ENCODE assay signal across 2 cellular contexts in the genomic region with DNA sequence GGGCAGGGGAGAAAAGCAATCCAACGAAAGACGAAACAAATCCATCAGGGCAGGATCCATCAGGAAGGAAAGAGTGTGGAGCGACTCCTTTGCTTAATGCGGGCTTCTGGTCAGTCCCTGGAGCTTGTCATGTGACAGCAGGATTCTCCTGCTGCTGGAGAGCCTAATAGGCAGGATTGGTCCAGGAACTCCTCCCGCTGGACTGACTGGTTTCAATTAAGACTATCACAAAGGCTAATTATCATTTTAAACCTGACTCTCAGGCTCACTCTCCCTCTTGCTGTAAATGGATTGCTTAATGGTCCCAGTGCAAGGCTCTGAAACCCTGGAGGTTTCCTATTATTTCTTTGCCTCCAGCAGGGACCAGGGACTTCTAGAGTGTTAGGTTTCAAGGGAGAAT.
TF ChIP-seq lines count a peak whose summit lies in the region.

No MANE protein-coding gene starts in this region.

TF ChIP-seq in GM23338, 12 proteins besides CTCF, POLR2A, EP300 and RAD21 (continued from another document):
- TF ChIP-seq, protein P1, sequence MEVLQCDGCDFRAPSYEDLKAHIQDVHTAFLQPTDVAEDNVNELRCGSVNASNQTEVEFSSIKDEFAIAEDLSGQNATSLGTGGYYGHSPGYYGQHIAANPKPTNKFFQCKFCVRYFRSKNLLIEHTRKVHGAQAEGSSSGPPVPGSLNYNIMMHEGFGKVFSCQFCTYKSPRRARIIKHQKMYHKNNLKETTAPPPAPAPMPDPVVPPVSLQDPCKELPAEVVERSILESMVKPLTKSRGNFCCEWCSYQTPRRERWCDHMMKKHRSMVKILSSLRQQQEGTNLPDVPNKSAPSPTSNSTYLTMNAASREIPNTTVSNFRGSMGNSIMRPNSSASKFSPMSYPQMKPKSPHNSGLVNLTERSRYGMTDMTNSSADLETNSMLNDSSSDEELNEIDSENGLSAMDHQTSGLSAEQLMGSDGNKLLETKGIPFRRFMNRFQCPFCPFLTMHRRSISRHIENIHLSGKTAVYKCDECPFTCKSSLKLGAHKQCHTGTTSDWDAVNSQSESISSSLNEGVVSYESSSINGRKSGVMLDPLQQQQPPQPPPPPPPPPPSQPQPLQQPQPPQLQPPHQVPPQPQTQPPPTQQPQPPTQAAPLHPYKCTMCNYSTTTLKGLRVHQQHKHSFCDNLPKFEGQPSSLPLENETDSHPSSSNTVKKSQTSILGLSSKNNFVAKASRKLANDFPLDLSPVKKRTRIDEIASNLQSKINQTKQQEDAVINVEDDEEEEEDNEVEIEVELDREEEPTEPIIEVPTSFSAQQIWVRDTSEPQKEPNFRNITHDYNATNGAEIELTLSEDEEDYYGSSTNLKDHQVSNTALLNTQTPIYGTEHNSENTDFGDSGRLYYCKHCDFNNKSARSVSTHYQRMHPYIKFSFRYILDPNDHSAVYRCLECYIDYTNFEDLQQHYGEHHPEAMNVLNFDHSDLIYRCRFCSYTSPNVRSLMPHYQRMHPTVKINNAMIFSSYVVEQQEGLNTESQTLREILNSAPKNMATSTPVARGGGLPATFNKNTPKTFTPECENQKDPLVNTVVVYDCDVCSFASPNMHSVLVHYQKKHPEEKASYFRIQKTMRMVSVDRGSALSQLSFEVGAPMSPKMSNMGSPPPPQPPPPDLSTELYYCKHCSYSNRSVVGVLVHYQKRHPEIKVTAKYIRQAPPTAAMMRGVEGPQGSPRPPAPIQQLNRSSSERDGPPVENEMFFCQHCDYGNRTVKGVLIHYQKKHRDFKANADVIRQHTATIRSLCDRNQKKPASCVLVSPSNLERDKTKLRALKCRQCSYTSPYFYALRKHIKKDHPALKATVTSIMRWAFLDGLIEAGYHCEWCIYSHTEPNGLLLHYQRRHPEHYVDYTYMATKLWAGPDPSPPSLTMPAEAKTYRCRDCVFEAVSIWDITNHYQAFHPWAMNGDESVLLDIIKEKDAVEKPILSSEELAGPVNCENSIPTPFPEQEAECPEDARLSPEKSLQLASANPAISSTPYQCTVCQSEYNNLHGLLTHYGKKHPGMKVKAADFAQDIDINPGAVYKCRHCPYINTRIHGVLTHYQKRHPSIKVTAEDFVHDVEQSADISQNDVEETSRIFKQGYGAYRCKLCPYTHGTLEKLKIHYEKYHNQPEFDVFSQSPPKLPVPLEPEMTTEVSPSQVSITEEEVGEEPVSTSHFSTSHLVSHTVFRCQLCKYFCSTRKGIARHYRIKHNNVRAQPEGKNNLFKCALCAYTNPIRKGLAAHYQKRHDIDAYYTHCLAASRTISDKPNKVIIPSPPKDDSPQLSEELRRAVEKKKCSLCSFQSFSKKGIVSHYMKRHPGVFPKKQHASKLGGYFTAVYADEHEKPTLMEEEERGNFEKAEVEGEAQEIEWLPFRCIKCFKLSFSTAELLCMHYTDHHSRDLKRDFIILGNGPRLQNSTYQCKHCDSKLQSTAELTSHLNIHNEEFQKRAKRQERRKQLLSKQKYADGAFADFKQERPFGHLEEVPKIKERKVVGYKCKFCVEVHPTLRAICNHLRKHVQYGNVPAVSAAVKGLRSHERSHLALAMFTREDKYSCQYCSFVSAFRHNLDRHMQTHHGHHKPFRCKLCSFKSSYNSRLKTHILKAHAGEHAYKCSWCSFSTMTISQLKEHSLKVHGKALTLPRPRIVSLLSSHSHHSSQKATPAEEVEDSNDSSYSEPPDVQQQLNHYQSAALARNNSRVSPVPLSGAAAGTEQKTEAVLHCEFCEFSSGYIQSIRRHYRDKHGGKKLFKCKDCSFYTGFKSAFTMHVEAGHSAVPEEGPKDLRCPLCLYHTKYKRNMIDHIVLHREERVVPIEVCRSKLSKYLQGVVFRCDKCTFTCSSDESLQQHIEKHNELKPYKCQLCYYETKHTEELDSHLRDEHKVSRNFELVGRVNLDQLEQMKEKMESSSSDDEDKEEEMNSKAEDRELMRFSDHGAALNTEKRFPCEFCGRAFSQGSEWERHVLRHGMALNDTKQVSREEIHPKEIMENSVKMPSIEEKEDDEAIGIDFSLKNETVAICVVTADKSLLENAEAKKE (CRISPR knock-in tag; IDR thresholded peaks at IDR 0.05): no peak
- TF ChIP-seq NANOG (IDR thresholded peaks at IDR 0.05; ENCODE audit: borderline replicate concordance) (no peak), POLR2AphosphoS5 (IDR thresholded peaks at IDR 0.05; ENCODE audit: low read depth) (no peak), STAT1 (IDR thresholded peaks at IDR 0.05; ENCODE audit: unreplicated experiment) (no peak)
- TF ChIP-seq, protein P2, sequence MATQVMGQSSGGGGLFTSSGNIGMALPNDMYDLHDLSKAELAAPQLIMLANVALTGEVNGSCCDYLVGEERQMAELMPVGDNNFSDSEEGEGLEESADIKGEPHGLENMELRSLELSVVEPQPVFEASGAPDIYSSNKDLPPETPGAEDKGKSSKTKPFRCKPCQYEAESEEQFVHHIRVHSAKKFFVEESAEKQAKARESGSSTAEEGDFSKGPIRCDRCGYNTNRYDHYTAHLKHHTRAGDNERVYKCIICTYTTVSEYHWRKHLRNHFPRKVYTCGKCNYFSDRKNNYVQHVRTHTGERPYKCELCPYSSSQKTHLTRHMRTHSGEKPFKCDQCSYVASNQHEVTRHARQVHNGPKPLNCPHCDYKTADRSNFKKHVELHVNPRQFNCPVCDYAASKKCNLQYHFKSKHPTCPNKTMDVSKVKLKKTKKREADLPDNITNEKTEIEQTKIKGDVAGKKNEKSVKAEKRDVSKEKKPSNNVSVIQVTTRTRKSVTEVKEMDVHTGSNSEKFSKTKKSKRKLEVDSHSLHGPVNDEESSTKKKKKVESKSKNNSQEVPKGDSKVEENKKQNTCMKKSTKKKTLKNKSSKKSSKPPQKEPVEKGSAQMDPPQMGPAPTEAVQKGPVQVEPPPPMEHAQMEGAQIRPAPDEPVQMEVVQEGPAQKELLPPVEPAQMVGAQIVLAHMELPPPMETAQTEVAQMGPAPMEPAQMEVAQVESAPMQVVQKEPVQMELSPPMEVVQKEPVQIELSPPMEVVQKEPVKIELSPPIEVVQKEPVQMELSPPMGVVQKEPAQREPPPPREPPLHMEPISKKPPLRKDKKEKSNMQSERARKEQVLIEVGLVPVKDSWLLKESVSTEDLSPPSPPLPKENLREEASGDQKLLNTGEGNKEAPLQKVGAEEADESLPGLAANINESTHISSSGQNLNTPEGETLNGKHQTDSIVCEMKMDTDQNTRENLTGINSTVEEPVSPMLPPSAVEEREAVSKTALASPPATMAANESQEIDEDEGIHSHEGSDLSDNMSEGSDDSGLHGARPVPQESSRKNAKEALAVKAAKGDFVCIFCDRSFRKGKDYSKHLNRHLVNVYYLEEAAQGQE (IDR thresholded peaks at IDR 0.05; ENCODE audit: unreplicated experiment): no peak

TF ChIP-seq in SK-N-SH treated with all-trans-retinoic acid at 6 μM for 48 hours, 23 proteins besides CTCF, POLR2A, EP300 and RAD21 (continued from another document):
- TF ChIP-seq, protein P3, sequence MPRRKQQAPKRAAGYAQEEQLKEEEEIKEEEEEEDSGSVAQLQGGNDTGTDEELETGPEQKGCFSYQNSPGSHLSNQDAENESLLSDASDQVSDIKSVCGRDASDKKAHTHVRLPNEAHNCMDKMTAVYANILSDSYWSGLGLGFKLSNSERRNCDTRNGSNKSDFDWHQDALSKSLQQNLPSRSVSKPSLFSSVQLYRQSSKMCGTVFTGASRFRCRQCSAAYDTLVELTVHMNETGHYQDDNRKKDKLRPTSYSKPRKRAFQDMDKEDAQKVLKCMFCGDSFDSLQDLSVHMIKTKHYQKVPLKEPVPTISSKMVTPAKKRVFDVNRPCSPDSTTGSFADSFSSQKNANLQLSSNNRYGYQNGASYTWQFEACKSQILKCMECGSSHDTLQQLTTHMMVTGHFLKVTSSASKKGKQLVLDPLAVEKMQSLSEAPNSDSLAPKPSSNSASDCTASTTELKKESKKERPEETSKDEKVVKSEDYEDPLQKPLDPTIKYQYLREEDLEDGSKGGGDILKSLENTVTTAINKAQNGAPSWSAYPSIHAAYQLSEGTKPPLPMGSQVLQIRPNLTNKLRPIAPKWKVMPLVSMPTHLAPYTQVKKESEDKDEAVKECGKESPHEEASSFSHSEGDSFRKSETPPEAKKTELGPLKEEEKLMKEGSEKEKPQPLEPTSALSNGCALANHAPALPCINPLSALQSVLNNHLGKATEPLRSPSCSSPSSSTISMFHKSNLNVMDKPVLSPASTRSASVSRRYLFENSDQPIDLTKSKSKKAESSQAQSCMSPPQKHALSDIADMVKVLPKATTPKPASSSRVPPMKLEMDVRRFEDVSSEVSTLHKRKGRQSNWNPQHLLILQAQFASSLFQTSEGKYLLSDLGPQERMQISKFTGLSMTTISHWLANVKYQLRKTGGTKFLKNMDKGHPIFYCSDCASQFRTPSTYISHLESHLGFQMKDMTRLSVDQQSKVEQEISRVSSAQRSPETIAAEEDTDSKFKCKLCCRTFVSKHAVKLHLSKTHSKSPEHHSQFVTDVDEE (CRISPR knock-in tag; IDR thresholded peaks at IDR 0.05): peak; percentile 38; the same call in 1 of the 2 replicates
TF ChIP-seq in SK-N-SH treated with all-trans-retinoic acid at 6 μM for 48 hours: peak in this region for 2.
